Comparison of ENCODE assay signal across 22 cellular contexts in genomic region chr1:218600968-218601367, GRCh38.
A peak's percentile ranks its signal among the peaks of the same experiment; 100 is the strongest.
DNase-seq lines count a peak whose midpoint lies in the region; ATAC-seq and TF ChIP-seq lines count a peak whose summit lies in the region.
"Had no signal": no experiment of that assay in that cellular context is flagged by ENCODE, and none has a peak within 500 bp of the region (broad histone marks: within the 10 kb centered on the region; RNA-seq: fewer than 3 reads in every experiment).

No MANE protein-coding gene starts in this region.

- H3K9me3 ChIP-seq in mammary epithelial cell (replicated peaks; ENCODE audit: insufficient read depth, low read length) = no peaks in the 10 kb centered on the region
- H3K9me3 ChIP-seq: lower lobe of right lung, sigmoid colon, testis had no signal

- BruUV-seq in mammary epithelial cell (replicated peaks; lab: Mats Ljungman, UMichigan) = no TSS peak
- no TSS peak for BruUV-seq in Calu3 (replicated peaks; lab: Mats Ljungman, UMichigan)

- H2BK15ac ChIP-seq in mesendoderm (replicated peaks; ENCODE audit: low read depth) = no peak overlapping the region

- in situ Hi-C loops in mammary epithelial cell (cut with MboI; ENCODE audit: low sequenced_read_pairs in 2 of 2) = no loop called here

- 44% methylated on average over 3 of the region's 3 CpGs for WGBS in mammary epithelial cell (ENCODE audit: low coverage, missing lambda C conversion rate)
- WGBS in mesendoderm (ENCODE audit: extremely low coverage, insufficient coverage, low lambda C conversion rate) = no CpG with 5 or more reads among the region's 3 CpGs

- TF ChIP-seq CTCF in mammary epithelial cell (conservative IDR thresholded peaks at IDR 0.05 in 1 of 2, IDR thresholded peaks at IDR 0.05 in 1 of 2; ENCODE audit: extremely low read depth in 1 of 2, insufficient read depth in 1 of 2, low read depth in 1 of 2, low read length in 2 of 2) = no peak
- no peak for TF ChIP-seq CTCF in Calu3 (IDR thresholded peaks at IDR 0.05; ENCODE audit: unreplicated experiment)

- no peak overlapping the region for H3K27ac Mint-ChIP-seq in Calu3 (ENCODE audit: unreplicated experiment)
- H3K27ac Mint-ChIP-seq: CD4-positive, CD25-positive, alpha-beta regulatory T cell; endodermal cell; stimulated activated effector memory CD8-positive, alpha-beta T cell treated with anti-CD3 and anti-CD28 coated beads, Interleukin-12 subunit alpha, Interleukin-12 subunit beta, amount 100 ng/mL, for 72 hours had no signal

- no peak for ATAC-seq in HG02610 (IDR thresholded peaks at IDR 0.05; ENCODE audit: unreplicated experiment)
- ATAC-seq: stimulated activated effector memory CD8-positive, alpha-beta T cell treated with anti-CD3 and anti-CD28 coated beads, Interleukin-12 subunit alpha, Interleukin-12 subunit beta, amount 100 ng/mL, for 72 hours had no signal

- no peak overlapping the region for H3K4me3 Mint-ChIP-seq in Calu3 (ENCODE audit: low read depth, unreplicated experiment)
- H3K4me3 Mint-ChIP-seq: CD4-positive, CD25-positive, alpha-beta regulatory T cell; endodermal cell; stimulated activated effector memory CD8-positive, alpha-beta T cell treated with anti-CD3 and anti-CD28 coated beads, Interleukin-12 subunit alpha, Interleukin-12 subunit beta, amount 100 ng/mL, for 72 hours had no signal

- no peak overlapping the region for H3K23ac ChIP-seq in mesendoderm (ENCODE audit: low read length)

- dilution Hi-C loops in mammary epithelial cell (cut with HindIII; ENCODE audit: low sequenced_read_pairs) = no loop called here

- no peak overlapping the region for H3K56ac ChIP-seq in mesendoderm (ENCODE audit: low read length)

- no peak overlapping the region for H3K27ac ChIP-seq in ACC112 (ENCODE audit: low read depth, low read length)
- peak overlapping the region; percentile 33 for H3K27ac ChIP-seq in mammary epithelial cell (ENCODE audit: insufficient read depth, low read depth, low read length)
- H3K27ac ChIP-seq in mesendoderm (ENCODE audit: low read depth, low read length) = no peak overlapping the region
- H3K27ac ChIP-seq: brain microvascular endothelial cell, coronary artery, hepatocyte, lower lobe of right lung, sigmoid colon, testis had no signal

- no peaks in the 10 kb centered on the region for H3K4me1 ChIP-seq in ACC112 (ENCODE audit: control insufficient read depth, insufficient read depth, low read length, unreplicated experiment)
- H3K4me1 ChIP-seq in mammary epithelial cell (ENCODE audit: insufficient read depth, low read length) = peaks cover 11% of the 10 kb centered on the region
- no peaks in the 10 kb centered on the region for H3K4me1 ChIP-seq in mesendoderm (ENCODE audit: control insufficient read depth, low read depth, low read length)
- H3K4me1 ChIP-seq: lower lobe of right lung, sigmoid colon, testis had no signal

- CTCF ChIA-PET in mammary epithelial cell (lab: Charles Lee; ENCODE audit: low non-redundant PET) (no interaction called here), Calu3 (lab: Charles Lee) (no interaction called here)

- peaks cover 18% of the 10 kb centered on the region for H3K4me1 Mint-ChIP-seq in Calu3 (ENCODE audit: low read depth, unreplicated experiment)
- H3K4me1 Mint-ChIP-seq: CD4-positive, CD25-positive, alpha-beta regulatory T cell; endodermal cell; stimulated activated effector memory CD8-positive, alpha-beta T cell treated with anti-CD3 and anti-CD28 coated beads, Interleukin-12 subunit alpha, Interleukin-12 subunit beta, amount 100 ng/mL, for 72 hours had no signal

- H3K36me3 ChIP-seq in ACC112 (ENCODE audit: insufficient read depth, low read length) = no peaks in the 10 kb centered on the region
- H3K36me3 ChIP-seq in mammary epithelial cell (ENCODE audit: insufficient read depth, low read length) = no peaks in the 10 kb centered on the region
- H3K36me3 ChIP-seq in mesendoderm (ENCODE audit: control insufficient read depth, insufficient read depth, low read length) = no peaks in the 10 kb centered on the region
- H3K36me3 ChIP-seq: brain microvascular endothelial cell, lower lobe of right lung, sigmoid colon had no signal

- H3K27me3 Mint-ChIP-seq in Calu3 (ENCODE audit: unreplicated experiment) = no peaks in the 10 kb centered on the region

- peak overlapping the region; percentile 65 for H4K8ac ChIP-seq in mesendoderm (ENCODE audit: low read depth, low read length)

- DNase-seq in HT-29 (ENCODE audit: low spot score) = peak; percentile 15
- peak; percentile 74 for DNase-seq in mammary epithelial cell
- no peak for DNase-seq in mesendoderm
- no peak for DNase-seq in NCI-H146 treated with DMSO at 0.1 percent for 48 hours (lab: John Stamatoyannopoulos, UW; ENCODE audit: unreplicated experiment)
- no peak for DNase-seq in AML-193 (lab: John Stamatoyannopoulos, UW)
- no peak for DNase-seq in Calu3
- DNase-seq: activated CD4-positive, alpha-beta T cell treated with anti-CD3 and anti-CD28 coated beads for 1 hour; brain microvascular endothelial cell; CD4-positive, CD25-positive, alpha-beta regulatory T cell; endodermal cell; foreskin fibroblast; KG1; lower lobe of right lung; NCI-H2029; NCI-H510A; sigmoid colon; testis had no signal

- H3K27me3 ChIP-seq in ACC112 (ENCODE audit: insufficient read depth, low read length) = no peaks in the 10 kb centered on the region
- H3K27me3 ChIP-seq in mammary epithelial cell (ENCODE audit: insufficient read depth, low read length) = no peaks in the 10 kb centered on the region
- no peaks in the 10 kb centered on the region for H3K27me3 ChIP-seq in mesendoderm (ENCODE audit: insufficient read depth, low read length, poor library complexity)
- H3K27me3 ChIP-seq: brain microvascular endothelial cell, hepatocyte, sigmoid colon, testis had no signal

- no peak overlapping the region for H2BK120ac ChIP-seq in mesendoderm (ENCODE audit: low read depth, low read length)

- H3K79me1 ChIP-seq in mesendoderm (ENCODE audit: low read length) = no peaks in the 10 kb centered on the region

- H2AFZ ChIP-seq in ACC112 (ENCODE audit: low read length, unreplicated experiment) (peak overlapping the region; percentile 26), mammary epithelial cell (ENCODE audit: low read depth, low read length) (peak overlapping the region; percentile 68)
- H2AFZ ChIP-seq: hepatocyte had no signal

- no peaks in the 10 kb centered on the region for H3K36me3 Mint-ChIP-seq in Calu3 (ENCODE audit: insufficient read depth, unreplicated experiment)
- H3K36me3 Mint-ChIP-seq: CD4-positive, CD25-positive, alpha-beta regulatory T cell; stimulated activated effector memory CD8-positive, alpha-beta T cell treated with anti-CD3 and anti-CD28 coated beads, Interleukin-12 subunit alpha, Interleukin-12 subunit beta, amount 100 ng/mL, for 72 hours had no signal

- no peak overlapping the region for H3K4me3 ChIP-seq in ACC112 (ENCODE audit: low read depth, low read length)
- H3K4me3 ChIP-seq in mammary epithelial cell (replicated peaks in 1 of 3; ENCODE audit: insufficient read depth in 1 of 3, low read depth in 2 of 3, low read length in 3 of 3) = no peak overlapping the region
- no peak overlapping the region for H3K4me3 ChIP-seq in mesendoderm (ENCODE audit: low read length)
- H3K4me3 ChIP-seq: coronary artery, hepatocyte, lower lobe of right lung, sigmoid colon, testis had no signal

- H3K4me2 ChIP-seq in mammary epithelial cell (ENCODE audit: insufficient read depth, low read depth, low read length) (no peak overlapping the region), mesendoderm (ENCODE audit: low read length) (no peak overlapping the region)
- H3K4me2 ChIP-seq: hepatocyte had no signal

- peak overlapping the region; percentile 16 for H3K4ac ChIP-seq in mesendoderm (ENCODE audit: low read depth, low read length)

- peak overlapping the region; percentile 30 for H3K18ac ChIP-seq in mesendoderm (ENCODE audit: low read length)

- H2AK5ac ChIP-seq in mesendoderm (ENCODE audit: low read length) = no peak overlapping the region

- peaks cover 7% of the 10 kb centered on the region for H3K9me3 Mint-ChIP-seq in Calu3 (ENCODE audit: low read depth, unreplicated experiment)

- H3K79me2 ChIP-seq in ACC112 (ENCODE audit: control insufficient read depth, insufficient read depth, low read length, unreplicated experiment) (no peaks in the 10 kb centered on the region), mammary epithelial cell (ENCODE audit: insufficient read depth, low read length) (no peaks in the 10 kb centered on the region), mesendoderm (ENCODE audit: control insufficient read depth, insufficient read depth, low read length) (no peaks in the 10 kb centered on the region)
- H3K79me2 ChIP-seq: hepatocyte had no signal

- H4K20me1 ChIP-seq in mammary epithelial cell (ENCODE audit: insufficient read depth, low read length) = no peaks in the 10 kb centered on the region

- H4K5ac ChIP-seq in mesendoderm (ENCODE audit: low read length) = peak overlapping the region; percentile 12

- intact Hi-C loops in mammary epithelial cell (cut with micrococcal nuclease) = no loop called here
- intact Hi-C loops in Calu3 (cut with micrococcal nuclease; ENCODE audit: unreplicated experiment) = no loop called here

- H3K9ac ChIP-seq in mammary epithelial cell (ENCODE audit: insufficient read depth, low read length) (no peak overlapping the region), mesendoderm (ENCODE audit: low read length) (no peak overlapping the region)

- H2BK5ac ChIP-seq in mesendoderm (ENCODE audit: low read length) = no peak overlapping the region

Comparison
In these comparisons a context has a peak if more than half of its experiments do, and no peak if none do; other contexts are left out.
1. DNase-seq: peak in HT-29 (single experiment) and mammary epithelial cell (single experiment); none in mesendoderm (single experiment), NCI-H146 treated with DMSO at 0.1 percent for 48 hours (single experiment), AML-193 (0 of 2) and Calu3 (single experiment).